In genomic region chr10:13971586-13972475, GRCh38 we compare ENCODE assay signal across 1 cellular context.
A peak's percentile ranks its signal among the peaks of the same experiment; 100 is the strongest.
TF ChIP-seq lines count a peak whose summit lies in the region.

No MANE protein-coding gene starts in this region.

TF ChIP-seq in SK-N-SH, 30 proteins besides CTCF, POLR2A, EP300 and RAD21 (continued from another document):
- TF ChIP-seq ZBTB33 (IDR thresholded peaks at IDR 0.05; ENCODE audit: borderline replicate concordance, low read depth): no peak
- peak; percentile 53 for TF ChIP-seq PBX3 (IDR thresholded peaks at IDR 0.05)
- TF ChIP-seq MAX (IDR thresholded peaks at IDR 0.05; ENCODE audit: low read depth): 0 out of 2 replicates have a peak, but pooled peaks have one; percentile 28
- no peak for TF ChIP-seq ELF1 (IDR thresholded peaks at IDR 0.05)
- no peak for TF ChIP-seq USF1 (IDR thresholded peaks at IDR 0.05; ENCODE audit: borderline replicate concordance, low read depth)
- TF ChIP-seq MXI1 (IDR thresholded peaks at IDR 0.05; ENCODE audit: low read depth, low read length): no peak
- peak; percentile 86 for TF ChIP-seq NFIC (IDR thresholded peaks at IDR 0.05; ENCODE audit: borderline replicate concordance)
- TF ChIP-seq NRF1 (IDR thresholded peaks at IDR 0.05; ENCODE audit: low read depth, low read length): no peak
- no peak for TF ChIP-seq YY1 (IDR thresholded peaks at IDR 0.05; ENCODE audit: low read depth)
- no peak for TF ChIP-seq RFX5 (IDR thresholded peaks at IDR 0.05; ENCODE audit: low read length)
- peak; percentile 81; the same call in 1 of the 2 replicates for TF ChIP-seq MEF2A (IDR thresholded peaks at IDR 0.05; ENCODE audit: borderline replicate concordance, low read depth)
